ENCODE assay signal across 19 cellular contexts in genomic region chr5:110477923-110478322, GRCh38.
DNase-seq lines count a peak whose midpoint lies in the region; ATAC-seq and TF ChIP-seq lines count a peak whose summit lies in the region.
"Had no signal": no experiment of that assay in that cellular context is flagged by ENCODE, and none has a peak within 500 bp of the region (broad histone marks: within the 10 kb centered on the region; RNA-seq: fewer than 3 reads in every experiment).

No MANE protein-coding gene starts in this region.

- H3K36me3 ChIP-seq in GM23248 (ENCODE audit: low read depth) (no peaks in the 10 kb centered on the region), SK-N-MC (ENCODE audit: insufficient read depth, low read length) (no peaks in the 10 kb centered on the region)
- H3K36me3 ChIP-seq: lower lobe of right lung, spleen had no signal

- H3K27ac ChIP-seq in GM23248: peak overlapping the region; percentile 53
- H3K27ac ChIP-seq in SK-N-MC: peak overlapping the region; percentile 60; the same call in 1 of the 2 replicates
- H3K27ac ChIP-seq: lower lobe of right lung, spleen had no signal

- H3K4me3 ChIP-seq in GM23248: peak overlapping the region; percentile 32
- H3K4me3 ChIP-seq in SK-N-MC: peak overlapping the region; percentile 49
- H3K4me3 ChIP-seq in retinal pigment epithelial cell (ENCODE audit: low read length): no peak overlapping the region
- H3K4me3 ChIP-seq: lower lobe of right lung, spleen had no signal

- CTCF ChIA-PET in activated CD8-positive, alpha-beta T cell treated with anti-CD3 and anti-CD28 coated beads for 36 hours (lab: Charles Lee): no interaction called here

- POLR2A ChIA-PET in naive thymus-derived CD8-positive, alpha-beta T cell (lab: Charles Lee): no interaction called here
- POLR2A ChIA-PET in activated CD8-positive, alpha-beta T cell treated with anti-CD3 and anti-CD28 coated beads for 36 hours (lab: Charles Lee): no interaction called here

- intact Hi-C loops in activated CD8-positive, alpha-beta T cell treated with anti-CD3 and anti-CD28 coated beads for 36 hours (cut with micrococcal nuclease): no loop called here

- H3K9ac ChIP-seq in GM23248: no peak overlapping the region
- H3K9ac ChIP-seq in SK-N-MC (ENCODE audit: insufficient read length): no peak overlapping the region

- peak overlapping the region; percentile 61 for H3K4me2 ChIP-seq in GM23248 (ENCODE audit: unreplicated experiment)

- H3K27me3 ChIP-seq in GM23248 (replicated peaks; ENCODE audit: insufficient read depth): no peaks in the 10 kb centered on the region
- H3K27me3 ChIP-seq: spleen had no signal

- H3K9me3 ChIP-seq in GM23248 (ENCODE audit: low read depth): no peaks in the 10 kb centered on the region
- H3K9me3 ChIP-seq in SK-N-MC (ENCODE audit: low read depth, low read length): no peaks in the 10 kb centered on the region
- H3K9me3 ChIP-seq: lower lobe of right lung had no signal

- no peaks in the 10 kb centered on the region for H3K79me2 ChIP-seq in GM23248 (ENCODE audit: insufficient read depth)

- H3K4me3 Mint-ChIP-seq in naive thymus-derived CD8-positive, alpha-beta T cell: no peak overlapping the region
- H3K4me3 Mint-ChIP-seq in activated CD8-positive, alpha-beta T cell treated with anti-CD3 and anti-CD28 coated beads for 36 hours: no peak overlapping the region
- H3K4me3 Mint-ChIP-seq: activated CD4-positive, alpha-beta T cell treated with anti-CD3 and anti-CD28 coated beads, Interleukin-2, amount 10 ng/mL, durations not matched to agents 7 days and 5 days; dendritic cell treated with granulocyte-macrophage colony-stimulating factor and Interleukin-4, amounts not matched to agents 40 ng/mL and 50 ng/mL, for 4 days had no signal

- in situ Hi-C loops in GM23248 (cut with MboI): no loop called here

- no peaks in the 10 kb centered on the region for H3K9me2 ChIP-seq in GM23248 (ENCODE audit: insufficient read depth)

- peaks cover 17% of the 10 kb centered on the region for H3F3A ChIP-seq in GM23248 (ENCODE audit: insufficient read depth)

- no peaks in the 10 kb centered on the region for H4K20me1 ChIP-seq in GM23248 (ENCODE audit: insufficient read depth)

- no peak overlapping the region for H2AFZ ChIP-seq in GM23248

- no peak overlapping the region for H3K27ac Mint-ChIP-seq in naive thymus-derived CD8-positive, alpha-beta T cell
- H3K27ac Mint-ChIP-seq in activated CD8-positive, alpha-beta T cell treated with anti-CD3 and anti-CD28 coated beads for 36 hours: no peak overlapping the region
- H3K27ac Mint-ChIP-seq: activated CD4-positive, alpha-beta T cell treated with anti-CD3 and anti-CD28 coated beads, Interleukin-2, amount 10 ng/mL, durations not matched to agents 7 days and 5 days; dendritic cell treated with granulocyte-macrophage colony-stimulating factor and Interleukin-4, amounts not matched to agents 40 ng/mL and 50 ng/mL, for 4 days had no signal

- peaks cover 0 to 3% (median 0%) of the 10 kb centered on the region in 5 donors for H3K27me3 Mint-ChIP-seq in naive thymus-derived CD8-positive, alpha-beta T cell
- peaks cover 1% of the 10 kb centered on the region for H3K27me3 Mint-ChIP-seq in activated CD8-positive, alpha-beta T cell treated with anti-CD3 and anti-CD28 coated beads for 36 hours
- H3K27me3 Mint-ChIP-seq: activated CD4-positive, alpha-beta T cell treated with anti-CD3 and anti-CD28 coated beads, Interleukin-2, amount 10 ng/mL, durations not matched to agents 7 days and 5 days; dendritic cell treated with granulocyte-macrophage colony-stimulating factor and Interleukin-4, amounts not matched to agents 40 ng/mL and 50 ng/mL, for 4 days had no signal

- H3K36me3 Mint-ChIP-seq in naive thymus-derived CD8-positive, alpha-beta T cell: peaks cover 0 to 12% (median 0%) of the 10 kb centered on the region in 3 donors
- peaks cover 2% of the 10 kb centered on the region for H3K36me3 Mint-ChIP-seq in activated CD8-positive, alpha-beta T cell treated with anti-CD3 and anti-CD28 coated beads for 36 hours (ENCODE audit: low read depth)

- H3K4me1 Mint-ChIP-seq in naive thymus-derived CD8-positive, alpha-beta T cell: no peaks in the 10 kb centered on the region
- H3K4me1 Mint-ChIP-seq in activated CD8-positive, alpha-beta T cell treated with anti-CD3 and anti-CD28 coated beads for 36 hours (ENCODE audit: low read depth): no peaks in the 10 kb centered on the region
- H3K4me1 Mint-ChIP-seq: activated CD4-positive, alpha-beta T cell treated with anti-CD3 and anti-CD28 coated beads, Interleukin-2, amount 10 ng/mL, durations not matched to agents 7 days and 5 days had no signal

- WGBS in GM23248 (ENCODE audit: low coverage in 1 of 2, low lambda C conversion rate in 2 of 2, missing lambda C conversion rate in 2 of 2), 2 experiments: 0% methylated on average over 3 of the region's 3 CpGs

- DNase-seq in GM23248 (peak; percentile 88), SK-N-MC (ENCODE audit: low read depth, low spot score) (peak; percentile 2), dedifferentiated amniotic fluid mesenchymal stem cell (ENCODE audit: extremely low spot score) (peak; percentile 63), retinal pigment epithelial cell (ENCODE audit: low read depth) (peak; percentile 89), dermis blood vessel endothelial cell (no peak)
- no peak for DNase-seq in naive thymus-derived CD8-positive, alpha-beta T cell
- DNase-seq in activated CD8-positive, alpha-beta T cell treated with anti-CD3 and anti-CD28 coated beads for 36 hours: no peak
- DNase-seq: activated CD4-positive, alpha-beta T cell treated with anti-CD3 and anti-CD28 coated beads, Interleukin-2, amount 10 ng/mL, durations not matched to agents 7 days and 5 days; aorta; glutamatergic neuron; Karpas-422; lower lobe of right lung; NCI-H1417; spleen; substantia nigra had no signal

- no peak for TF ChIP-seq CTCF in retinal pigment epithelial cell (conservative IDR thresholded peaks at IDR 0.05; ENCODE audit: low read depth, low read length)
- TF ChIP-seq CTCF in activated CD8-positive, alpha-beta T cell treated with anti-CD3 and anti-CD28 coated beads for 36 hours (IDR thresholded peaks at IDR 0.05): no peak

- peaks cover 29% of the 10 kb centered on the region for H3K4me1 ChIP-seq in GM23248 (ENCODE audit: insufficient read depth)
- H3K4me1 ChIP-seq: lower lobe of right lung, spleen had no signal

- peaks cover under 1 to 23% (median 10%) of the 10 kb centered on the region in 9 donors for H3K9me3 Mint-ChIP-seq in naive thymus-derived CD8-positive, alpha-beta T cell
- peaks cover under 1% of the 10 kb centered on the region for H3K9me3 Mint-ChIP-seq in activated CD8-positive, alpha-beta T cell treated with anti-CD3 and anti-CD28 coated beads for 36 hours
- H3K9me3 Mint-ChIP-seq: activated CD4-positive, alpha-beta T cell treated with anti-CD3 and anti-CD28 coated beads, Interleukin-2, amount 10 ng/mL, durations not matched to agents 7 days and 5 days had no signal

- no peak for ATAC-seq in GM18498 (IDR thresholded peaks at IDR 0.05; ENCODE audit: unreplicated experiment)
- ATAC-seq in naive thymus-derived CD8-positive, alpha-beta T cell: no peak
- no peak for ATAC-seq in activated CD8-positive, alpha-beta T cell treated with anti-CD3 and anti-CD28 coated beads for 36 hours
- ATAC-seq: HCT116, lower lobe of right lung, Panc1 had no signal

Comparison
In these comparisons a context has a peak if more than half of its experiments do, and no peak if none do; other contexts are left out.
1. DNase-seq: peak in GM23248 (single experiment), SK-N-MC (single experiment), dedifferentiated amniotic fluid mesenchymal stem cell (single experiment) and retinal pigment epithelial cell (single experiment); none in naive thymus-derived CD8-positive, alpha-beta T cell (0 of 10), dermis blood vessel endothelial cell (single experiment) and activated CD8-positive, alpha-beta T cell treated with anti-CD3 and anti-CD28 coated beads for 36 hours (single experiment).